9 cellular contexts compared by ENCODE assay signal in the genomic region with DNA sequence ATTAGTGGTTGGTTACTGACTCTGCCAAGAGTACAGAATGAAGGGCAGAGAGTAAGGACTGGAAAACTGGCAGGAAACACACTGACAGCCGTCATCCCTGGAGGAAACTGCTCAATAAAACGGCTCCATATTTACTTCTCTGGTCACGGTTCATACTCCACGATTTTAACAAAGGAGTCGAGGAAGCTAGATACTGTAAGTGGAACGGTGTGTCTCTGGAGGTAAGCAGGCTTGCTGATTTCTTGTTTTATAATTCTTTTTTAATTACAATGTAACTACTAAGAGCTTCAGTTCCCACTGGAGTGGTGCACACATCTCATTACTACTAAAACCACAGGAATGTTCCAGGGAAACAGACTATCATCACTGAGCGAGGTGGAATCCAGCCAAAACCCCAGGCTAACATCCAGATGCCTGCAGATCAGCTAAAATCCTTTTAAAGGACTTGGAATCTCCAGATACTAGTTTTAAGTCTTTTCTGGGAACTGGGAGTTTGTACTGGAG. TPM values are rescaled to one million over a fixed set of nuclear protein-coding genes. Genes with fewer than 3 reads are reported as not detected.
A peak's percentile ranks its signal among the peaks of the same experiment; 100 is the strongest.
DNase-seq lines count a peak whose midpoint lies in the region; TF ChIP-seq lines count a peak whose summit lies in the region.
"Had no signal": no experiment of that assay in that cellular context is flagged by ENCODE, and none has a peak within 500 bp of the region (broad histone marks: within the 10 kb centered on the region; RNA-seq: fewer than 3 reads in every experiment).

No MANE protein-coding gene starts in this region.

- H2BK5ac ChIP-seq in neuronal stem cell (ENCODE audit: low read length) = no peak overlapping the region

- H3K4me2 ChIP-seq in neuronal stem cell (ENCODE audit: insufficient read depth, low read length, poor library complexity, severe bottlenecking) = no peak overlapping the region

- no peak overlapping the region for H3K4ac ChIP-seq in neuronal stem cell (ENCODE audit: low read length)

- no peaks in the 10 kb centered on the region for H3K4me1 ChIP-seq in neuronal stem cell (ENCODE audit: control insufficient read depth in 2 of 2, insufficient read depth in 1 of 2, low read depth in 1 of 2, low read length in 2 of 2)

- H2BK120ac ChIP-seq in neuronal stem cell (ENCODE audit: low read depth, low read length) = no peak overlapping the region

- H3K9me3 ChIP-seq in SK-N-MC (ENCODE audit: low read depth, low read length) (no peaks in the 10 kb centered on the region), neuronal stem cell (replicated peaks in 1 of 2; ENCODE audit: control insufficient read depth in 2 of 2, insufficient read depth in 1 of 2, low read depth in 1 of 2, low read length in 2 of 2) (no peaks in the 10 kb centered on the region)

- no peak overlapping the region for H3K23ac ChIP-seq in neuronal stem cell (ENCODE audit: low read depth, low read length, poor library complexity)

- no peak overlapping the region for H2BK12ac ChIP-seq in neuronal stem cell (ENCODE audit: low read length)

- no CpG with 5 or more reads among the region's 7 CpGs for WGBS in neuronal stem cell (ENCODE audit: extremely low coverage in 2 of 2, insufficient read length in 2 of 2, insufficient replicate concordance in 1 of 2), 2 donors

- DNase-seq in DMS79 treated with DMSO at 0.1 percent for 48 hours (lab: John Stamatoyannopoulos, UW) = peak; percentile 94
- peak; percentile 91 for DNase-seq in SK-N-MC (ENCODE audit: low read depth, low spot score)
- peak; percentile 95 to 98 for DNase-seq in foreskin fibroblast
- DNase-seq in pulmonary artery endothelial cell (ENCODE audit: low read depth, low spot score) = peak; percentile 57
- DNase-seq in neuronal stem cell (ENCODE audit: low spot score) = no peak
- no peak for DNase-seq in activated CD4-positive, alpha-beta T cell treated with anti-CD3 and anti-CD28 coated beads for 48 hours
- DNase-seq in stimulated activated CD4-positive, alpha-beta T cell treated with anti-CD3 and anti-CD28 coated beads, Interleukin-4, amount 100 ng/mL, for 4 hours = no peak
- DNase-seq in stimulated activated CD4-positive, alpha-beta T cell treated with anti-CD3 and anti-CD28 coated beads, Interleukin-1b, Interleukin-23, amount 100 ng/mL, for 48 hours = no peak

- no peak for TF ChIP-seq CTCF in foreskin fibroblast (IDR thresholded peaks at IDR 0.05; ENCODE audit: low read depth, low read length)

- H3K4me3 ChIP-seq in SK-N-MC (peak overlapping the region; percentile 66), foreskin fibroblast (ENCODE audit: low read depth in 1 of 2, low read length in 2 of 2) (peak overlapping the region; percentile 4 to 19), neuronal stem cell (ENCODE audit: low read length in 2 of 2) (no peak overlapping the region)

- H2AFZ ChIP-seq in neuronal stem cell (ENCODE audit: low read length) = no peak overlapping the region

- H2AK5ac ChIP-seq in neuronal stem cell (ENCODE audit: low read depth, low read length) = no peak overlapping the region

- H3K27ac ChIP-seq in SK-N-MC (peak overlapping the region; percentile 94), neuronal stem cell (replicated peaks; ENCODE audit: low read length) (no peak overlapping the region)

- H3K18ac ChIP-seq in neuronal stem cell (ENCODE audit: low read length) = no peak overlapping the region

- H3K27me3 ChIP-seq in neuronal stem cell (ENCODE audit: control insufficient read depth in 3 of 3, insufficient read depth in 3 of 3, low read depth in 1 of 3, low read length in 3 of 3) = no peaks in the 10 kb centered on the region

- H3K36me3 ChIP-seq in SK-N-MC (ENCODE audit: insufficient read depth, low read length) (peaks cover 67% of the 10 kb centered on the region), neuronal stem cell (replicated peaks in 1 of 2; ENCODE audit: control insufficient read depth in 2 of 2, insufficient read depth in 2 of 2, low read length in 2 of 2) (peaks cover 47 to 84% of the 10 kb centered on the region in 2 donors)

- H3K14ac ChIP-seq in neuronal stem cell (ENCODE audit: low read length) = no peak overlapping the region

- H3K79me1 ChIP-seq in neuronal stem cell (ENCODE audit: low read depth, low read length) = no peaks in the 10 kb centered on the region

- no peak overlapping the region for H2BK15ac ChIP-seq in neuronal stem cell (ENCODE audit: low read length)

- H3K9ac ChIP-seq in SK-N-MC (ENCODE audit: insufficient read length) = no peak overlapping the region
- no peak overlapping the region for H3K9ac ChIP-seq in neuronal stem cell (ENCODE audit: low read depth, low read length, poor library complexity)

- H4K8ac ChIP-seq in neuronal stem cell (ENCODE audit: low read depth, low read length) = no peak overlapping the region

- H4K91ac ChIP-seq in neuronal stem cell (ENCODE audit: low read depth, low read length, poor library complexity) = no peak overlapping the region

RNA-seq across cellular contexts. Expression of gene SERPINF1, which starts 17.8 kb away (rescaled TPM):
- total RNA-seq in pulmonary artery endothelial cell = 0.13 TPM in 1 of 2 replicates, not detected in the other
- 65.7 TPM for polyA plus RNA-seq in neuronal stem cell (2013, experiment 1 of 2)
- polyA plus RNA-seq in neuronal stem cell (2013, experiment 2 of 2) = 62.7 TPM
- total RNA-seq: T-helper 1 cell treated with Interleukin-12 subunit alpha and Interleukin-12 subunit beta and Interleukin-4 antibody, amounts not matched to agents 30 ng/mL and 1 ng/mL, for 36 hours had no signal

RNA-seq across cellular contexts. Expression of gene SERPINF2, which starts 37.0 kb away (rescaled TPM):
- total RNA-seq in pulmonary artery endothelial cell = not detected in 2 replicates
- polyA plus RNA-seq in neuronal stem cell (2013, experiment 1 of 2) = 0.11 TPM
- polyA plus RNA-seq in neuronal stem cell (2013, experiment 2 of 2) = 0.12 TPM

RNA-seq across cellular contexts. Expression of gene SMYD4, which starts 50.1 kb away (rescaled TPM):
- total RNA-seq in pulmonary artery endothelial cell = 10.6 and 12.2 TPM in 2 replicates
- 9.2 TPM for polyA plus RNA-seq in neuronal stem cell (2013, experiment 1 of 2)
- 9.9 TPM for polyA plus RNA-seq in neuronal stem cell (2013, experiment 2 of 2)

RNA-seq across cellular contexts. Expression of gene RPA1, which starts 50.2 kb away (rescaled TPM):
- total RNA-seq in pulmonary artery endothelial cell = 57.0 and 64.2 TPM in 2 replicates
- 61.4 TPM for polyA plus RNA-seq in neuronal stem cell (2013, experiment 1 of 2)
- polyA plus RNA-seq in neuronal stem cell (2013, experiment 2 of 2) = 60.4 TPM

RNA-seq across cellular contexts. Expression of gene WDR81, which starts 55.1 kb away (rescaled TPM):
- total RNA-seq in pulmonary artery endothelial cell = 13.8 and 15.6 TPM in 2 replicates
- 2.8 TPM for polyA plus RNA-seq in neuronal stem cell (2013, experiment 1 of 2)
- polyA plus RNA-seq in neuronal stem cell (2013, experiment 2 of 2) = 3.3 TPM

Comparison
In these comparisons a context has a peak if more than half of its experiments do, and no peak if none do; other contexts are left out.
1. DNase-seq: peak in DMS79 treated with DMSO at 0.1 percent for 48 hours (single experiment), SK-N-MC (single experiment), foreskin fibroblast (2 of 2) and pulmonary artery endothelial cell (single experiment); none in neuronal stem cell (single experiment), activated CD4-positive, alpha-beta T cell treated with anti-CD3 and anti-CD28 coated beads for 48 hours (single experiment), stimulated activated CD4-positive, alpha-beta T cell treated with anti-CD3 and anti-CD28 coated beads, Interleukin-4, amount 100 ng/mL, for 4 hours (0 of 2) and stimulated activated CD4-positive, alpha-beta T cell treated with anti-CD3 and anti-CD28 coated beads, Interleukin-1b, Interleukin-23, amount 100 ng/mL, for 48 hours (single experiment).
2. H3K4me3 ChIP-seq: peak in SK-N-MC (single experiment) and foreskin fibroblast (2 of 2); none in neuronal stem cell (0 of 2).